ENCODE assay signal across 8 cellular contexts in the genomic region with DNA sequence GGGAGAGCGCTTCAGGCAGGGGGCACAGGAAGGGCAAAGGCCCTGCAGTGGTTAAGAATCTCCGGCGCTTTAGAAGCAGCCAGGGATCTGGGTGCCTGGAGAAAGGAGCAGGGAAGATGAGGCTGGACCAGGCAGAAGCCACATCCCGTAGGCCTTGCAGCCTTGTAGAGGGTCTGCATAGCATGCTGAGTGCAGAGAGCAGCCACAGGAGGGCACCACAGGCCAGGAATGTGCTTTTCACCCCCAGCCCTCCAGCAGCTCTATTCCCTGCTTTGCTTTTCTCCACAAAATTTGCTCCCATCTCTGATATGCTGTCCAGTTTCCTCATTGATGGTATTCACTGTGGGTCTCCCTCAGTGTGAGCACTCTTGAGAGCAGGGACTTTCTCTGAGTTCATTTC. TPM values are rescaled to one million over a fixed set of nuclear protein-coding genes. Genes with fewer than 3 reads are reported as not detected.
DNase-seq lines count a peak whose midpoint lies in the region; ATAC-seq, FAIRE-seq and TF ChIP-seq lines count a peak whose summit lies in the region.

No MANE protein-coding gene starts in this region.

- no peaks in the 10 kb centered on the region for H3K27me3 ChIP-seq in GM12878 (replicated peaks in 1 of 2; ENCODE audit: control insufficient read depth in 2 of 2, insufficient read depth in 2 of 2, low read length in 1 of 2)

- CTCF ChIA-PET in GM12878 (lab: Yijun Ruan, JAX) = interaction anchor here (0.8 to 2.5 kb wide), 12 partner anchors 30 to 315 kb away, joined by 3 to 26 read pairs (median 4); partner anchors contain the start of genes POLR2I, PSENEN, TBCB and U2AF1L4

- peak; percentile 64 for TF ChIP-seq RAD21 in GM12878 (IDR thresholded peaks at IDR 0.05; ENCODE audit: insufficient read depth, low read depth, low read length)

- DNase-seq in NCI-H2196 (lab: John Stamatoyannopoulos, UW; ENCODE audit: unreplicated experiment) (peak; percentile 48), GM12878 (ENCODE audit: low read depth, low spot score) (no peak), iPS-NIHi11 (ENCODE audit: low spot score) (peak; percentile 80), NCI-H187 (lab: John Stamatoyannopoulos, UW) (no peak)
- no peak for DNase-seq in stimulated activated effector memory CD8-positive, alpha-beta T cell treated with anti-CD3 and anti-CD28 coated beads, Interleukin-12 subunit alpha, Interleukin-12 subunit beta, amount 100 ng/mL, for 72 hours (ENCODE audit: low spot score in 2 of 2)

- no peak for TF ChIP-seq EP300 in GM12878 (IDR thresholded peaks at IDR 0.05; ENCODE audit: borderline replicate concordance in 1 of 2, control insufficient read depth in 1 of 2, low read depth in 2 of 2, low read length in 2 of 2)

- no peak overlapping the region for H3K4me3 Mint-ChIP-seq in stimulated activated effector memory CD8-positive, alpha-beta T cell treated with anti-CD3 and anti-CD28 coated beads, Interleukin-12 subunit alpha, Interleukin-12 subunit beta, amount 100 ng/mL, for 72 hours

- WGBS in GM12878 (ENCODE audit: insufficient coverage, insufficient replicate concordance, low lambda C conversion rate, missing lambda C conversion rate) = 78% methylated on average over 4 of the region's 4 CpGs

- H3K4me1 ChIP-seq in GM12878 (ENCODE audit: control insufficient read depth, insufficient read depth, low read length) = peaks cover 3% of the 10 kb centered on the region; the same call in 1 of the 2 replicates

- peaks cover 15% of the 10 kb centered on the region for H3K79me2 ChIP-seq in GM12878 (ENCODE audit: control insufficient read depth, insufficient read depth, low read length)

- no peak overlapping the region for H3K27ac Mint-ChIP-seq in stimulated activated effector memory CD8-positive, alpha-beta T cell treated with anti-CD3 and anti-CD28 coated beads, Interleukin-12 subunit alpha, Interleukin-12 subunit beta, amount 100 ng/mL, for 72 hours

- TF ChIP-seq POLR2A in GM12878 (IDR thresholded peaks at IDR 0.05; ENCODE audit: low read depth, low read length) = no peak

- intact Hi-C loops in GM12878 (cut with micrococcal nuclease; ENCODE audit: unreplicated experiment) = loop anchor here (1.0 kb wide), 1 partner anchor 110 kb away; no protein-coding TSS in a partner anchor

- peaks cover 8 to 17% of the 10 kb centered on the region in 2 experiments for H3K36me3 ChIP-seq in GM12878 (ENCODE audit: control insufficient read depth in 2 of 2, insufficient read depth in 2 of 2, low read length in 1 of 2)

- H3K4me2 ChIP-seq in GM12878 (ENCODE audit: control insufficient read depth, insufficient read depth) = no peak overlapping the region

- no peak overlapping the region for H3K9ac ChIP-seq in GM12878 (ENCODE audit: control insufficient read depth, insufficient read depth, low read length)

- no peak for FAIRE-seq in GM12878 (lab: Jason Lieb, UNC)

- H3K4me3 ChIP-seq in GM12878 = no peak overlapping the region

- ATAC-seq in GM12878 = peak; percentile 82
- ATAC-seq in stimulated activated effector memory CD8-positive, alpha-beta T cell treated with anti-CD3 and anti-CD28 coated beads, Interleukin-12 subunit alpha, Interleukin-12 subunit beta, amount 100 ng/mL, for 72 hours = peak; percentile 61
- ATAC-seq in HG03354 (IDR thresholded peaks at IDR 0.05; ENCODE audit: poor library complexity, severe bottlenecking, unreplicated experiment) = no peak
- no peak for ATAC-seq in HG03159 (IDR thresholded peaks at IDR 0.05; ENCODE audit: unreplicated experiment)

- POLR2A ChIA-PET in GM12878 (lab: Charles Lee) = interaction anchor here (1.5 kb wide), 1 partner anchor 54 kb away, joined by 3 read pairs; the partner anchor contains the start of gene POLR2I

- H3K9me3 ChIP-seq in GM12878 (replicated peaks; ENCODE audit: control insufficient read depth, insufficient read depth, low read length) = no peaks in the 10 kb centered on the region

- in situ Hi-C loops in GM12878 (cut with MboI) = no loop called here

- H4K20me1 ChIP-seq in GM12878 (ENCODE audit: control insufficient read depth, insufficient read depth) = no peaks in the 10 kb centered on the region

- SMC1A ChIA-PET in GM12878 (lab: Charles Lee; ENCODE audit: uncharacterized antibody, unreplicated experiment) = interaction anchor here (1.0 to 3.0 kb wide), 6 partner anchors 44 to 109 kb away, joined by 3 to 20 read pairs (median 6); partner anchors contain the start of gene POLR2I

- peaks cover 37% of the 10 kb centered on the region for H3K36me3 Mint-ChIP-seq in stimulated activated effector memory CD8-positive, alpha-beta T cell treated with anti-CD3 and anti-CD28 coated beads, Interleukin-12 subunit alpha, Interleukin-12 subunit beta, amount 100 ng/mL, for 72 hours

- TF ChIP-seq CTCF in GM12872 (IDR thresholded peaks at IDR 0.05; ENCODE audit: insufficient read depth, low read depth, low read length) (peak; percentile 58), GM12878 (IDR thresholded peaks at IDR 0.05 in 2 of 3, conservative IDR thresholded peaks at IDR 0.05 in 1 of 3; ENCODE audit: control insufficient read depth in 2 of 3, extremely low read depth in 1 of 3, insufficient read depth in 1 of 3, low read depth in 3 of 3, low read length in 3 of 3) (peak; percentile 60 to 75 (median 67); a peak in 5 of 6 replicates)

- H3K27ac ChIP-seq in GM12878 (ENCODE audit: control insufficient read depth, insufficient read depth) = no peak overlapping the region

- peaks cover 15% of the 10 kb centered on the region for H3K4me1 Mint-ChIP-seq in stimulated activated effector memory CD8-positive, alpha-beta T cell treated with anti-CD3 and anti-CD28 coated beads, Interleukin-12 subunit alpha, Interleukin-12 subunit beta, amount 100 ng/mL, for 72 hours

- no peak overlapping the region for H2AFZ ChIP-seq in GM12878 (ENCODE audit: control insufficient read depth, low read depth, low read length)

- BruUV-seq in GM12878 (replicated peaks; lab: Mats Ljungman, UMichigan) = no TSS peak

- RAD21 ChIA-PET in GM12878 (lab: Charles Lee; ENCODE audit: unreplicated experiment) = interaction anchor here (0.8 to 2.1 kb wide), 7 partner anchors 56 to 111 kb away, joined by 3 to 10 read pairs (median 4); no protein-coding TSS in a partner anchor

- no peaks in the 10 kb centered on the region for H3K9me3 Mint-ChIP-seq in stimulated activated effector memory CD8-positive, alpha-beta T cell treated with anti-CD3 and anti-CD28 coated beads, Interleukin-12 subunit alpha, Interleukin-12 subunit beta, amount 100 ng/mL, for 72 hours

RNA-seq across cellular contexts. Expression of gene WDR62, which starts 5.7 kb away (rescaled TPM):
- 18.7 and 21.8 TPM in 2 replicates for total RNA-seq in GM12878 (2013; cell fraction: nucleolus; rRNA removed)
- total RNA-seq in GM12878 (2014; rRNA removed) (12.4 and 14.2 TPM in 2 replicates), GM12878 (2014; rRNA removed; fragmentation: Illumina TruSeq; extraction: Trizol) (6.1 and 6.2 TPM in 2 replicates), GM12878 (2021) (18.1 and 20.1 TPM in 2 replicates)
- polyA plus RNA-seq in GM12878 (2011; ENCODE audit: low read depth) = 3.2 TPM
- polyA plus RNA-seq in GM12878 (2011; rRNA removed) (3.4 and 7.6 TPM in 2 replicates), GM12878 (2014; fragmentation: Illumina TruSeq; extraction: Trizol) (4.6 and 7.6 TPM in 2 replicates), GM12878 (2014; fragmentation: Nextera tagmentation; extraction: Ambion mirVana) (under 1 TPM; 0.08 to 0.49 TPM), GM12878 (2014; rRNA removed) (15.3 and 19.6 TPM in 2 replicates), GM12878 (2016; fragmentation: Nextera tagmentation; extraction: Ambion mirVana) (10 to 100 TPM; 19.8 to 20.6 TPM)
- 7.7 and 9.8 TPM in 2 replicates for polyA plus RNA-seq in GM12878 (2011; cell fraction: cytosol; rRNA removed)
- 43.0 and 67.8 TPM in 2 replicates for polyA plus RNA-seq in GM12878 (2011; cell fraction: nucleus; rRNA removed)
- 5.1 and 5.6 TPM in 2 replicates for polyA plus RNA-seq in GM12878 (2012)
- polyA minus RNA-seq in GM12878 (2011; rRNA and poly(A)+ RNA removed) = 16.0 and 18.4 TPM in 2 replicates
- 6.9 and 9.5 TPM in 2 replicates for polyA minus RNA-seq in GM12878 (2011; cell fraction: cytosol; rRNA and poly(A)+ RNA removed)
- 16.4 and 30.7 TPM in 2 replicates for polyA minus RNA-seq in GM12878 (2011; cell fraction: nucleus; rRNA and poly(A)+ RNA removed)

RNA-seq across cellular contexts. Expression of gene THAP8, which starts 6.3 kb away (rescaled TPM):
- total RNA-seq in GM12878 (2013; cell fraction: nucleolus; rRNA removed) = 1.5 and 3.0 TPM in 2 replicates
- 1.6 and 4.4 TPM in 2 replicates for total RNA-seq in GM12878 (2014; rRNA removed)
- 0.40 and 0.41 TPM in 2 replicates for total RNA-seq in GM12878 (2014; rRNA removed; fragmentation: Illumina TruSeq; extraction: Trizol)
- 1.7 and 2.4 TPM in 2 replicates for total RNA-seq in GM12878 (2021)
- polyA plus RNA-seq in GM12878 (2011; ENCODE audit: low read depth) = 0.96 TPM
- polyA plus RNA-seq in GM12878 (2011; rRNA removed) = 1.8 and 2.8 TPM in 2 replicates
- polyA plus RNA-seq in GM12878 (2011; cell fraction: cytosol; rRNA removed) = 3.3 and 5.6 TPM in 2 replicates
- 4.9 and 5.2 TPM in 2 replicates for polyA plus RNA-seq in GM12878 (2011; cell fraction: nucleus; rRNA removed)
- 2.6 and 3.9 TPM in 2 replicates for polyA plus RNA-seq in GM12878 (2012)
- polyA plus RNA-seq in GM12878 (2014; fragmentation: Illumina TruSeq; extraction: Trizol) = 0.55 and 0.91 TPM in 2 replicates
- under 1 TPM; 0.24 to 0.35 TPM for polyA plus RNA-seq in GM12878 (2014; fragmentation: Nextera tagmentation; extraction: Ambion mirVana)
- polyA plus RNA-seq in GM12878 (2014; rRNA removed) = 3.6 TPM in 2 replicates
- polyA plus RNA-seq in GM12878 (2016; fragmentation: Nextera tagmentation; extraction: Ambion mirVana) = 1 to 10 TPM; 4.2 TPM
- polyA minus RNA-seq in GM12878 (2011; rRNA and poly(A)+ RNA removed) = 1.8 and 4.2 TPM in 2 replicates
- 1.5 and 4.8 TPM in 2 replicates for polyA minus RNA-seq in GM12878 (2011; cell fraction: cytosol; rRNA and poly(A)+ RNA removed)
- polyA minus RNA-seq in GM12878 (2011; cell fraction: nucleus; rRNA and poly(A)+ RNA removed) = 2.4 and 3.1 TPM in 2 replicates

RNA-seq across cellular contexts. Expression of gene CLIP3, which starts 27.8 kb away (rescaled TPM):
- total RNA-seq in GM12878 (2013; cell fraction: nucleolus; rRNA removed) = 1.0 and 1.1 TPM in 2 replicates
- total RNA-seq in GM12878 (2014; rRNA removed) (0.34 and 1.9 TPM in 2 replicates), GM12878 (2014; rRNA removed; fragmentation: Illumina TruSeq; extraction: Trizol) (0.14 and 0.27 TPM in 2 replicates), GM12878 (2021) (0.59 and 0.69 TPM in 2 replicates)
- 0.89 TPM for polyA plus RNA-seq in GM12878 (2011; ENCODE audit: low read depth)
- polyA plus RNA-seq in GM12878 (2011; rRNA removed) (0.30 and 0.45 TPM in 2 replicates), GM12878 (2014; fragmentation: Illumina TruSeq; extraction: Trizol) (0.47 and 0.86 TPM in 2 replicates), GM12878 (2014; fragmentation: Nextera tagmentation; extraction: Ambion mirVana) (under 1 TPM in 1 of 2 experiments, not detected in 1; 0.09 TPM), GM12878 (2014; rRNA removed) (0.27 and 0.33 TPM in 2 replicates), GM12878 (2016; fragmentation: Nextera tagmentation; extraction: Ambion mirVana) (1 to 10 TPM; 1.9 to 2.7 TPM)
- polyA plus RNA-seq in GM12878 (2011; cell fraction: cytosol; rRNA removed) = 0.24 and 0.57 TPM in 2 replicates
- 2.9 and 3.7 TPM in 2 replicates for polyA plus RNA-seq in GM12878 (2011; cell fraction: nucleus; rRNA removed)
- polyA plus RNA-seq in GM12878 (2012) = 1.8 and 1.9 TPM in 2 replicates
- polyA minus RNA-seq in GM12878 (2011; rRNA and poly(A)+ RNA removed) = 0.51 and 1.7 TPM in 2 replicates
- polyA minus RNA-seq in GM12878 (2011; cell fraction: cytosol; rRNA and poly(A)+ RNA removed) = not detected in 2 replicates
- 1.1 and 2.3 TPM in 2 replicates for polyA minus RNA-seq in GM12878 (2011; cell fraction: nucleus; rRNA and poly(A)+ RNA removed)

RNA-seq across cellular contexts. Expression of gene ALKBH6, which starts 46.4 kb away (rescaled TPM):
- 23.5 and 26.3 TPM in 2 replicates for total RNA-seq in GM12878 (2013; cell fraction: nucleolus; rRNA removed)
- total RNA-seq in GM12878 (2014; rRNA removed) (37.1 and 42.5 TPM in 2 replicates), GM12878 (2014; rRNA removed; fragmentation: Illumina TruSeq; extraction: Trizol) (22.0 and 22.7 TPM in 2 replicates), GM12878 (2021) (31.4 and 32.0 TPM in 2 replicates)
- 32.0 TPM for polyA plus RNA-seq in GM12878 (2011; ENCODE audit: low read depth)
- polyA plus RNA-seq in GM12878 (2011; rRNA removed) (30.5 and 40.9 TPM in 2 replicates), GM12878 (2014; fragmentation: Illumina TruSeq; extraction: Trizol) (31.5 and 37.2 TPM in 2 replicates), GM12878 (2014; fragmentation: Nextera tagmentation; extraction: Ambion mirVana) (1 to 10 TPM; 1.2 to 1.6 TPM), GM12878 (2014; rRNA removed) (54.8 and 56.5 TPM in 2 replicates), GM12878 (2016; fragmentation: Nextera tagmentation; extraction: Ambion mirVana) (10 to 100 TPM; 35.2 to 41.8 TPM)
- polyA plus RNA-seq in GM12878 (2011; cell fraction: cytosol; rRNA removed) = 37.2 and 50.9 TPM in 2 replicates
- 91.3 and 99.2 TPM in 2 replicates for polyA plus RNA-seq in GM12878 (2011; cell fraction: nucleus; rRNA removed)
- 37.8 and 42.7 TPM in 2 replicates for polyA plus RNA-seq in GM12878 (2012)
- polyA minus RNA-seq in GM12878 (2011; rRNA and poly(A)+ RNA removed) = 7.6 and 15.2 TPM in 2 replicates
- 7.6 and 9.1 TPM in 2 replicates for polyA minus RNA-seq in GM12878 (2011; cell fraction: cytosol; rRNA and poly(A)+ RNA removed)
- 11.8 and 22.0 TPM in 2 replicates for polyA minus RNA-seq in GM12878 (2011; cell fraction: nucleus; rRNA and poly(A)+ RNA removed)

RNA-seq across cellular contexts. Expression of gene OVOL3, which starts 50.5 kb away (rescaled TPM):
- not detected in 2 replicates for total RNA-seq in GM12878 (2013; cell fraction: nucleolus; rRNA removed)
- total RNA-seq in GM12878 (2014; rRNA removed) (not detected in 2 replicates), GM12878 (2014; rRNA removed; fragmentation: Illumina TruSeq; extraction: Trizol) (not detected in 2 replicates), GM12878 (2021) (not detected in 2 replicates)
- polyA plus RNA-seq in GM12878 (2011; ENCODE audit: low read depth) = not detected
- polyA plus RNA-seq in GM12878 (2011; rRNA removed) (not detected in 2 replicates), GM12878 (2014; fragmentation: Illumina TruSeq; extraction: Trizol) (not detected in 2 replicates), GM12878 (2014; fragmentation: Nextera tagmentation; extraction: Ambion mirVana) (not detected), GM12878 (2014; rRNA removed) (not detected in 2 replicates), GM12878 (2016; fragmentation: Nextera tagmentation; extraction: Ambion mirVana) (under 1 TPM in 1 of 2 experiments, not detected in 1; 0.43 TPM)
- polyA plus RNA-seq in GM12878 (2011; cell fraction: cytosol; rRNA removed) = not detected in 2 replicates
- 0.21 TPM in 1 of 2 replicates, not detected in the other for polyA plus RNA-seq in GM12878 (2011; cell fraction: nucleus; rRNA removed)
- not detected in 2 replicates for polyA plus RNA-seq in GM12878 (2012)
- polyA minus RNA-seq in GM12878 (2011; rRNA and poly(A)+ RNA removed) = not detected in 2 replicates
- polyA minus RNA-seq in GM12878 (2011; cell fraction: cytosol; rRNA and poly(A)+ RNA removed) = not detected in 2 replicates
- not detected in 2 replicates for polyA minus RNA-seq in GM12878 (2011; cell fraction: nucleus; rRNA and poly(A)+ RNA removed)

Comparison
In these comparisons a context has a peak if more than half of its experiments do, and no peak if none do; other contexts are left out.
1. DNase-seq: peak in NCI-H2196 (single experiment) and iPS-NIHi11 (single experiment); none in GM12878 (single experiment), stimulated activated effector memory CD8-positive, alpha-beta T cell treated with anti-CD3 and anti-CD28 coated beads, Interleukin-12 subunit alpha, Interleukin-12 subunit beta, amount 100 ng/mL, for 72 hours (0 of 2) and NCI-H187 (0 of 2).
2. ATAC-seq: peak in GM12878 (single experiment) and stimulated activated effector memory CD8-positive, alpha-beta T cell treated with anti-CD3 and anti-CD28 coated beads, Interleukin-12 subunit alpha, Interleukin-12 subunit beta, amount 100 ng/mL, for 72 hours (single experiment); none in HG03354 (single experiment) and HG03159 (single experiment).